ENCODE assay signal across 1 cellular context in the genomic region with DNA sequence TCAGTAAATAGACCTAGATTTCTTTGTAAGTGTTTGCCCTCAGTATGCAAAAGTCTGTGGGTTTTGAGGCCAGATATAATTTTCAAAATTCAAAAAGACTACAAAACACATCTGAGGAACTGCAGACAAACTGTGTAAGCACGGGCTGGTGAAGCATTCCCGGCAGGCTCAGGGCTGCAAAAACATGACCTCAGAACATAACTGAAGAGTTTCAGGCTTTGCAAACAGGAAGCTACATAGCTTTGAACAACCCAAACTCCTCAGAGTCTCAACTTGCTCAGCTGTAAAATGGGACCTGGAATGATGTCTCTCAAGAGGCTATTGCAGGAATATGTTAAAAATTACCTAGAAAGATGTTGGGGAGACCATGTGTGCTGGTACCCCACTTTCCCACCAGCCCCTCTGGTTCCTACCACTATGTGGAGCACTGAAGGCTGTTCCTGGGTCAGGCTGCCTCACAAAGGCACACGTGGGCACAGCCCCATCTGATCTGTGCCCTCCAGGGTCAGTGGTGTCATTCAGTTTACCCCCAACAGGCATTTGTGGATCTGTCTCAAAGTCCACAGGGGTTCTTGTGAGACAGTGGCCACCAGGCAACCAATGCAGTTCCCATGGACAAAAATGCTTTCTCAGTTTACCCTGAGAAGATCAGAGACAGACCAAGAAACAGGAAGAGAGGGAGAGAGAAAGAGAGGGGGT.
TF ChIP-seq lines count a peak whose summit lies in the region.

No MANE protein-coding gene starts in this region.

TF ChIP-seq in GM23338, 12 proteins besides CTCF, POLR2A, EP300 and RAD21 (continued from another document):
- TF ChIP-seq, protein P1, sequence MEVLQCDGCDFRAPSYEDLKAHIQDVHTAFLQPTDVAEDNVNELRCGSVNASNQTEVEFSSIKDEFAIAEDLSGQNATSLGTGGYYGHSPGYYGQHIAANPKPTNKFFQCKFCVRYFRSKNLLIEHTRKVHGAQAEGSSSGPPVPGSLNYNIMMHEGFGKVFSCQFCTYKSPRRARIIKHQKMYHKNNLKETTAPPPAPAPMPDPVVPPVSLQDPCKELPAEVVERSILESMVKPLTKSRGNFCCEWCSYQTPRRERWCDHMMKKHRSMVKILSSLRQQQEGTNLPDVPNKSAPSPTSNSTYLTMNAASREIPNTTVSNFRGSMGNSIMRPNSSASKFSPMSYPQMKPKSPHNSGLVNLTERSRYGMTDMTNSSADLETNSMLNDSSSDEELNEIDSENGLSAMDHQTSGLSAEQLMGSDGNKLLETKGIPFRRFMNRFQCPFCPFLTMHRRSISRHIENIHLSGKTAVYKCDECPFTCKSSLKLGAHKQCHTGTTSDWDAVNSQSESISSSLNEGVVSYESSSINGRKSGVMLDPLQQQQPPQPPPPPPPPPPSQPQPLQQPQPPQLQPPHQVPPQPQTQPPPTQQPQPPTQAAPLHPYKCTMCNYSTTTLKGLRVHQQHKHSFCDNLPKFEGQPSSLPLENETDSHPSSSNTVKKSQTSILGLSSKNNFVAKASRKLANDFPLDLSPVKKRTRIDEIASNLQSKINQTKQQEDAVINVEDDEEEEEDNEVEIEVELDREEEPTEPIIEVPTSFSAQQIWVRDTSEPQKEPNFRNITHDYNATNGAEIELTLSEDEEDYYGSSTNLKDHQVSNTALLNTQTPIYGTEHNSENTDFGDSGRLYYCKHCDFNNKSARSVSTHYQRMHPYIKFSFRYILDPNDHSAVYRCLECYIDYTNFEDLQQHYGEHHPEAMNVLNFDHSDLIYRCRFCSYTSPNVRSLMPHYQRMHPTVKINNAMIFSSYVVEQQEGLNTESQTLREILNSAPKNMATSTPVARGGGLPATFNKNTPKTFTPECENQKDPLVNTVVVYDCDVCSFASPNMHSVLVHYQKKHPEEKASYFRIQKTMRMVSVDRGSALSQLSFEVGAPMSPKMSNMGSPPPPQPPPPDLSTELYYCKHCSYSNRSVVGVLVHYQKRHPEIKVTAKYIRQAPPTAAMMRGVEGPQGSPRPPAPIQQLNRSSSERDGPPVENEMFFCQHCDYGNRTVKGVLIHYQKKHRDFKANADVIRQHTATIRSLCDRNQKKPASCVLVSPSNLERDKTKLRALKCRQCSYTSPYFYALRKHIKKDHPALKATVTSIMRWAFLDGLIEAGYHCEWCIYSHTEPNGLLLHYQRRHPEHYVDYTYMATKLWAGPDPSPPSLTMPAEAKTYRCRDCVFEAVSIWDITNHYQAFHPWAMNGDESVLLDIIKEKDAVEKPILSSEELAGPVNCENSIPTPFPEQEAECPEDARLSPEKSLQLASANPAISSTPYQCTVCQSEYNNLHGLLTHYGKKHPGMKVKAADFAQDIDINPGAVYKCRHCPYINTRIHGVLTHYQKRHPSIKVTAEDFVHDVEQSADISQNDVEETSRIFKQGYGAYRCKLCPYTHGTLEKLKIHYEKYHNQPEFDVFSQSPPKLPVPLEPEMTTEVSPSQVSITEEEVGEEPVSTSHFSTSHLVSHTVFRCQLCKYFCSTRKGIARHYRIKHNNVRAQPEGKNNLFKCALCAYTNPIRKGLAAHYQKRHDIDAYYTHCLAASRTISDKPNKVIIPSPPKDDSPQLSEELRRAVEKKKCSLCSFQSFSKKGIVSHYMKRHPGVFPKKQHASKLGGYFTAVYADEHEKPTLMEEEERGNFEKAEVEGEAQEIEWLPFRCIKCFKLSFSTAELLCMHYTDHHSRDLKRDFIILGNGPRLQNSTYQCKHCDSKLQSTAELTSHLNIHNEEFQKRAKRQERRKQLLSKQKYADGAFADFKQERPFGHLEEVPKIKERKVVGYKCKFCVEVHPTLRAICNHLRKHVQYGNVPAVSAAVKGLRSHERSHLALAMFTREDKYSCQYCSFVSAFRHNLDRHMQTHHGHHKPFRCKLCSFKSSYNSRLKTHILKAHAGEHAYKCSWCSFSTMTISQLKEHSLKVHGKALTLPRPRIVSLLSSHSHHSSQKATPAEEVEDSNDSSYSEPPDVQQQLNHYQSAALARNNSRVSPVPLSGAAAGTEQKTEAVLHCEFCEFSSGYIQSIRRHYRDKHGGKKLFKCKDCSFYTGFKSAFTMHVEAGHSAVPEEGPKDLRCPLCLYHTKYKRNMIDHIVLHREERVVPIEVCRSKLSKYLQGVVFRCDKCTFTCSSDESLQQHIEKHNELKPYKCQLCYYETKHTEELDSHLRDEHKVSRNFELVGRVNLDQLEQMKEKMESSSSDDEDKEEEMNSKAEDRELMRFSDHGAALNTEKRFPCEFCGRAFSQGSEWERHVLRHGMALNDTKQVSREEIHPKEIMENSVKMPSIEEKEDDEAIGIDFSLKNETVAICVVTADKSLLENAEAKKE (CRISPR knock-in tag; IDR thresholded peaks at IDR 0.05) = no peak
- TF ChIP-seq, protein P2, sequence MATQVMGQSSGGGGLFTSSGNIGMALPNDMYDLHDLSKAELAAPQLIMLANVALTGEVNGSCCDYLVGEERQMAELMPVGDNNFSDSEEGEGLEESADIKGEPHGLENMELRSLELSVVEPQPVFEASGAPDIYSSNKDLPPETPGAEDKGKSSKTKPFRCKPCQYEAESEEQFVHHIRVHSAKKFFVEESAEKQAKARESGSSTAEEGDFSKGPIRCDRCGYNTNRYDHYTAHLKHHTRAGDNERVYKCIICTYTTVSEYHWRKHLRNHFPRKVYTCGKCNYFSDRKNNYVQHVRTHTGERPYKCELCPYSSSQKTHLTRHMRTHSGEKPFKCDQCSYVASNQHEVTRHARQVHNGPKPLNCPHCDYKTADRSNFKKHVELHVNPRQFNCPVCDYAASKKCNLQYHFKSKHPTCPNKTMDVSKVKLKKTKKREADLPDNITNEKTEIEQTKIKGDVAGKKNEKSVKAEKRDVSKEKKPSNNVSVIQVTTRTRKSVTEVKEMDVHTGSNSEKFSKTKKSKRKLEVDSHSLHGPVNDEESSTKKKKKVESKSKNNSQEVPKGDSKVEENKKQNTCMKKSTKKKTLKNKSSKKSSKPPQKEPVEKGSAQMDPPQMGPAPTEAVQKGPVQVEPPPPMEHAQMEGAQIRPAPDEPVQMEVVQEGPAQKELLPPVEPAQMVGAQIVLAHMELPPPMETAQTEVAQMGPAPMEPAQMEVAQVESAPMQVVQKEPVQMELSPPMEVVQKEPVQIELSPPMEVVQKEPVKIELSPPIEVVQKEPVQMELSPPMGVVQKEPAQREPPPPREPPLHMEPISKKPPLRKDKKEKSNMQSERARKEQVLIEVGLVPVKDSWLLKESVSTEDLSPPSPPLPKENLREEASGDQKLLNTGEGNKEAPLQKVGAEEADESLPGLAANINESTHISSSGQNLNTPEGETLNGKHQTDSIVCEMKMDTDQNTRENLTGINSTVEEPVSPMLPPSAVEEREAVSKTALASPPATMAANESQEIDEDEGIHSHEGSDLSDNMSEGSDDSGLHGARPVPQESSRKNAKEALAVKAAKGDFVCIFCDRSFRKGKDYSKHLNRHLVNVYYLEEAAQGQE (IDR thresholded peaks at IDR 0.05; ENCODE audit: unreplicated experiment) = no peak
- TF ChIP-seq EZH2phosphoT487 (IDR thresholded peaks at IDR 0.05; ENCODE audit: unreplicated experiment) = no peak
- no peak for TF ChIP-seq JUNB (IDR thresholded peaks at IDR 0.05; ENCODE audit: unreplicated experiment)
- no peak for TF ChIP-seq ZNF331 (CRISPR knock-in tag; IDR thresholded peaks at IDR 0.05; ENCODE audit: low read depth)
- no peak for TF ChIP-seq STAT1 (IDR thresholded peaks at IDR 0.05; ENCODE audit: unreplicated experiment)
- TF ChIP-seq CREB1 (CRISPR knock-in tag; IDR thresholded peaks at IDR 0.05; ENCODE audit: low read depth) = no peak
- no peak for TF ChIP-seq ZNF114 (CRISPR knock-in tag; IDR thresholded peaks at IDR 0.05)
